Comparison of ENCODE assay signal across 23 cellular contexts in genomic region chr7:91140286-91140685, GRCh38.
"Had no signal": no experiment of that assay in that cellular context is flagged by ENCODE, and none has a peak within 500 bp of the region (broad histone marks: within the 10 kb centered on the region; RNA-seq: fewer than 3 reads in every experiment).

No MANE protein-coding gene starts in this region.

- H3K4me3 Mint-ChIP-seq: dendritic cell treated with granulocyte-macrophage colony-stimulating factor and Interleukin-4, amounts not matched to agents 40 ng/mL and 50 ng/mL, for 4 days; effector memory CD8-positive, alpha-beta T cell; natural killer cell treated with Interleukin-12 subunit alpha and Interleukin-12 subunit beta and Interleukin-15 and Interleukin-18, amount 100 ng/mL, for 72 hours had no signal

- H3K4me2 ChIP-seq: hepatocyte had no signal

- H3K4me1 ChIP-seq: esophagus squamous epithelium, parathyroid adenoma, psoas muscle, sigmoid colon, transverse colon had no signal

- H3K27me3 Mint-ChIP-seq: dendritic cell treated with granulocyte-macrophage colony-stimulating factor and Interleukin-4, amounts not matched to agents 40 ng/mL and 50 ng/mL, for 4 days; effector memory CD8-positive, alpha-beta T cell; natural killer cell treated with Interleukin-12 subunit alpha and Interleukin-12 subunit beta and Interleukin-15 and Interleukin-18, amount 100 ng/mL, for 72 hours had no signal

- H3K9ac ChIP-seq: parathyroid adenoma had no signal

- H3K27me3 ChIP-seq: esophagus squamous epithelium, hepatocyte, sigmoid colon, stomach, transverse colon had no signal

- H2AFZ ChIP-seq: hepatocyte, parathyroid adenoma had no signal

- H3K9me3 Mint-ChIP-seq: natural killer cell treated with Interleukin-12 subunit alpha and Interleukin-12 subunit beta and Interleukin-15 and Interleukin-18, amount 100 ng/mL, for 72 hours had no signal

- H3K27ac Mint-ChIP-seq: dendritic cell treated with granulocyte-macrophage colony-stimulating factor and Interleukin-4, amounts not matched to agents 40 ng/mL and 50 ng/mL, for 4 days; effector memory CD8-positive, alpha-beta T cell; natural killer cell treated with Interleukin-12 subunit alpha and Interleukin-12 subunit beta and Interleukin-15 and Interleukin-18, amount 100 ng/mL, for 72 hours had no signal

- H3K79me2 ChIP-seq: hepatocyte, parathyroid adenoma had no signal

- H3K27ac ChIP-seq: epithelial cell of prostate, esophagus squamous epithelium, hepatocyte, parathyroid adenoma, psoas muscle, sigmoid colon, skin epidermis, stomach, thoracic aorta, transverse colon had no signal

- H3K36me3 ChIP-seq: esophagus squamous epithelium, sigmoid colon, stomach, thoracic aorta, transverse colon had no signal

- DNase-seq: cerebellar nuclear complex; effector memory CD8-positive, alpha-beta T cell; esophagus squamous epithelium; foreskin fibroblast; head of caudate nucleus; kidney; left colon; occipital lobe; psoas muscle; sigmoid colon; stimulated activated CD4-positive, alpha-beta T cell treated with anti-CD3 and anti-CD28 coated beads, Interleukin-2, amount 100 ng/mL, for 24 hours; stimulated activated CD4-positive, alpha-beta T cell treated with anti-CD3 and anti-CD28 coated beads, Interleukin-4, amount 100 ng/mL, for 4 hours; stimulated activated naive CD4-positive, alpha-beta T cell; stomach; substantia nigra; transverse colon had no signal

- ATAC-seq: effector memory CD8-positive, alpha-beta T cell; left colon; natural killer cell treated with Interleukin-12 subunit alpha and Interleukin-12 subunit beta and Interleukin-15 and Interleukin-18, amount 100 ng/mL, for 72 hours; psoas muscle had no signal

- H3K9me3 ChIP-seq: esophagus squamous epithelium, psoas muscle, sigmoid colon, stomach, thoracic aorta, transverse colon had no signal

- H3K4me3 ChIP-seq: esophagus squamous epithelium, hepatocyte, psoas muscle, sigmoid colon, skin epidermis, stomach, thoracic aorta, transverse colon had no signal
